ENCODE assay signal across 8 cellular contexts in the genomic region with DNA sequence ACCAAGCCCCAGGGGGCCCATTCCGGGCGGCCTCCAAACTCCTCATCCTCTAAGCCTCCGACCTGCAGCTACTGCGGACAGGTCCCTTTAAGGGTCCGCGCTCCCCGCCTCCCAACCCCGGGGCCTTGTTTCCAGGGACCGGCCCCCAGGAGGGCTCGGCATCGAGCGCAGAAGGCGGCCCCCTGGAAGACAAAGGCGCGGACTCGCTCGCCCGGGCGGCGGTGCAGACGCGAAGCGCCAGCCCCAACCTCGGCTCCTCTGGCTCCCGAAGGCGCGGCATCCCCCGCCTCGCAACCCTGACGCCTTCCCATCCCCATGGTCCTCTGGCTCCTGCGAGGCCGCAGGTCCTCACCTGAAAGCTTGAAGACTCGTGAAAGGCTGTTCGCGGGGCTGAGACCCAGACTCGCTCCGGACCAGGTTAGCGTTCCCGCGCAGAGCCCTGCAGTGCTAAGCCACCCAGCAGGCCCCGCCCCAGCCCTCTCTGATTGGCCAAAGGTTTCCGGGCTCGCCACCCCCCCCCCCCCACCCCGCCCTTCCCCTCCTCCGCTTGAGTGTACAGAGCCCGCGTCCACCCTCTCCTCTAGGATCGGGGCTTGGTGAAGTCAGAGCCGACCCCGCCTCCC. TPM values are rescaled to one million over a fixed set of nuclear protein-coding genes. Genes with fewer than 3 reads are reported as not detected.
DNase-seq lines count a peak whose midpoint lies in the region; ATAC-seq and TF ChIP-seq lines count a peak whose summit lies in the region.

TSS of gene TMSB15A (minus strand) at position 426 of the 623 bp plus-strand sequence.

- H3K4me1 Mint-ChIP-seq in activated T-cell treated with anti-CD3 and anti-CD28 coated beads, Interleukin-2, amount 50 U/mL, for 72 hours (ENCODE audit: low read depth) = no peaks in the 10 kb centered on the region

- peaks cover 4 to 13% (median 9%) of the 10 kb centered on the region in 4 donors for H3K4me1 ChIP-seq in esophagus muscularis mucosa

- H3K9me3 Mint-ChIP-seq in activated T-cell treated with anti-CD3 and anti-CD28 coated beads, Interleukin-2, amount 50 U/mL, for 72 hours = no peaks in the 10 kb centered on the region

- WGBS in esophagus muscularis mucosa = 31% methylated on average over 11 of the region's 50 CpGs

- H3K27ac Mint-ChIP-seq in activated T-cell treated with anti-CD3 and anti-CD28 coated beads, Interleukin-2, amount 50 U/mL, for 72 hours = no peak within 1 kb of the TSS

- TF ChIP-seq EP300 in esophagus muscularis mucosa (IDR thresholded peaks at IDR 0.05) = no peak

- H3K4me3 ChIP-seq in esophagus muscularis mucosa = peak within 1 kb of the TSS; percentile 51 to 61 (median 54)

- no peaks in the 10 kb centered on the region for H3K36me3 Mint-ChIP-seq in activated T-cell treated with anti-CD3 and anti-CD28 coated beads, Interleukin-2, amount 50 U/mL, for 72 hours (ENCODE audit: insufficient read depth in 2 of 2)

- no peaks in the 10 kb centered on the region for H3K9me3 ChIP-seq in esophagus muscularis mucosa

- DNase-seq in NCI-H774 (lab: John Stamatoyannopoulos, UW) = peak; percentile 57
- DNase-seq in activated T-cell treated with anti-CD3 and anti-CD28 coated beads, Interleukin-2, amount 50 U/mL, for 72 hours = peak; percentile 62 to 70
- DNase-seq in esophagus muscularis mucosa (ENCODE audit: extremely low spot score) = peak; percentile 91
- peak; percentile 51 for DNase-seq in myocyte (ENCODE audit: low read depth)
- peak; percentile 5 to 18 for DNase-seq in stimulated activated CD8-positive, alpha-beta memory T cell treated with anti-CD3 and anti-CD28 coated beads, Interleukin-4, amount 100 ng/mL, for 4 hours (ENCODE audit: low read depth in 2 of 2, low spot score in 1 of 2)

- peaks cover 0 to 11% (median 3%) of the 10 kb centered on the region in 4 donors for H3K27me3 ChIP-seq in esophagus muscularis mucosa

- intact Hi-C loops in esophagus muscularis mucosa (cut with DNase I) = no loop called here

- peaks cover 53% of the 10 kb centered on the region for H3K27me3 Mint-ChIP-seq in activated T-cell treated with anti-CD3 and anti-CD28 coated beads, Interleukin-2, amount 50 U/mL, for 72 hours (ENCODE audit: low read depth)

- peak within 1 kb of the TSS; percentile 82 to 90 for H3K4me3 Mint-ChIP-seq in activated T-cell treated with anti-CD3 and anti-CD28 coated beads, Interleukin-2, amount 50 U/mL, for 72 hours

- ATAC-seq in GM18870 (IDR thresholded peaks at IDR 0.05; ENCODE audit: unreplicated experiment) = peak; percentile 52
- peak; percentile 95 for ATAC-seq in HG03432 (IDR thresholded peaks at IDR 0.05; ENCODE audit: unreplicated experiment)
- ATAC-seq in activated T-cell treated with anti-CD3 and anti-CD28 coated beads, Interleukin-2, amount 50 U/mL, for 72 hours (replicated peaks in 1 of 2) = peak; percentile 93 to 98
- ATAC-seq in GM18520 (IDR thresholded peaks at IDR 0.05; ENCODE audit: unreplicated experiment) = no peak

- peak within 1 kb of the TSS in 3 of 4 donors; percentile 30 to 48 (median 40) for H3K27ac ChIP-seq in esophagus muscularis mucosa (replicated peaks in 1 of 4)

- no peak for TF ChIP-seq CTCF in esophagus muscularis mucosa (IDR thresholded peaks at IDR 0.05)

- no peak for TF ChIP-seq POLR2A in esophagus muscularis mucosa (IDR thresholded peaks at IDR 0.05; ENCODE audit: low read depth)

- H3K36me3 ChIP-seq in esophagus muscularis mucosa = no peaks in the 10 kb centered on the region

RNA-seq across cellular contexts. Expression of gene TMSB15A, which starts in this region (rescaled TPM):
- under 1 TPM; 0.62 to 0.63 TPM for total RNA-seq in activated T-cell treated with anti-CD3 and anti-CD28 coated beads, Interleukin-2, amount 50 U/mL, for 72 hours
- total RNA-seq in esophagus muscularis mucosa = under 1 TPM in 1 of 4 donors, not detected in 3; 0.66 TPM
- 0.35 TPM in 1 of 2 replicates, not detected in the other for total RNA-seq in myocyte
- polyA plus RNA-seq in myocyte (2012) = not detected

Comparison
In these comparisons a context has a peak if more than half of its experiments do, and no peak if none do; other contexts are left out.
1. Peak in DNase-seq and ATAC-seq in activated T-cell treated with anti-CD3 and anti-CD28 coated beads, Interleukin-2, amount 50 U/mL, for 72 hours; RNA of the gene not detected or under 1 TPM.
2. Peak in DNase-seq, H3K4me3 ChIP-seq and H3K27ac ChIP-seq in esophagus muscularis mucosa; RNA of the gene not detected or under 1 TPM.
3. Peak in DNase-seq in myocyte; RNA of the gene not detected or under 1 TPM.
4. DNase-seq: peak in every context shown above with its lines; median percentile 91 in esophagus muscularis mucosa; 66 in activated T-cell treated with anti-CD3 and anti-CD28 coated beads, Interleukin-2, amount 50 U/mL, for 72 hours; 57 in NCI-H774; 51 in myocyte; 12 in stimulated activated CD8-positive, alpha-beta memory T cell treated with anti-CD3 and anti-CD28 coated beads, Interleukin-4, amount 100 ng/mL, for 4 hours.